Comparison of ENCODE assay signal across 34 cellular contexts in the genomic region with DNA sequence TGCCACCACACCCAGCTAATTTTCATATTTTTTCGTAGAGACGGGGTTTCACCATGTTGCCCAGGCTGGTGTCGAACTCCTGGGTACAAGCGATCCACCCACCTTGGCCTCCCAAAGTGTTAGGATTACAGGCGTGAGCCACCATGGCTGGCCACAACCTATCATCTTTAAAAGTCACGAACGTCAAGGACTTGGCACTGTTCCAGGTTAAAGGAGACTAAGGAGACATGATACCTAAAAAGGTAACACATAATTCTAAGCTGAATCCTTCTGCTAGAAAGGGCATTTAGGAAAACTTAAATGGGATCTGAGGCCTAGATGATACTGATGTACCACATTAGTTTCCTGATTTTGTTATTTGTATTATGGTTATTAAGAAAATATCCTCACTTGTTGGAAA. TPM values are rescaled to one million over a fixed set of nuclear protein-coding genes. Genes with fewer than 3 reads are reported as not detected.
"Had no signal": no experiment of that assay in that cellular context is flagged by ENCODE, and none has a peak within 500 bp of the region (broad histone marks: within the 10 kb centered on the region; RNA-seq: fewer than 3 reads in every experiment).

No MANE protein-coding gene starts in this region.

- FAIRE-seq: colon had no signal

- H3K36me3 ChIP-seq: adrenal gland, esophagus muscularis mucosa, gastrocnemius medialis, heart left ventricle had no signal

- H3K4me3 ChIP-seq: adrenal gland, body of pancreas, esophagus muscularis mucosa, gastrocnemius medialis, heart left ventricle had no signal

- H3K9me3 ChIP-seq: adrenal gland, body of pancreas, esophagus muscularis mucosa, gastrocnemius medialis, heart left ventricle had no signal

- H3K4me1 ChIP-seq: adrenal gland, body of pancreas, esophagus muscularis mucosa, foreskin keratinocyte, gastrocnemius medialis, heart left ventricle had no signal

- DNase-seq: activated CD4-positive, alpha-beta memory T cell treated with anti-CD3 and anti-CD28 coated beads for 36 hours; activated CD4-positive, alpha-beta T cell treated with anti-CD3 and anti-CD28 coated beads for 36 hours; activated CD4-positive, alpha-beta T cell treated with anti-CD3 and anti-CD28 coated beads, Interleukin-2, amount 10 ng/mL, durations not matched to agents 24 days and 14 days; activated CD4-positive, CD25-positive, alpha-beta regulatory T cell; activated CD4-positive, CD25-positive, alpha-beta regulatory T cell treated with anti-CD3 and anti-CD28 coated beads, Interleukin-2, amount 50 U/mL, for 72 hours; activated CD8-positive, alpha-beta memory T cell treated with anti-CD3 and anti-CD28 coated beads, Interleukin-2, amount 10 ng/mL, durations not matched to agents 7 days and 5 days; activated CD8-positive, alpha-beta memory T cell treated with anti-CD3 and anti-CD28 coated beads, Interleukin-2, amount 50 U/mL, for 4 hours; activated CD8-positive, alpha-beta T cell treated with anti-CD3 and anti-CD28 coated beads, Interleukin-2, amount 10 ng/mL, durations not matched to agents 7 days and 5 days; activated effector memory CD4-positive, alpha-beta T cell treated with anti-CD3 and anti-CD28 coated beads, Interleukin-2, amount 50 U/mL, for 16 hours; activated naive CD4-positive, alpha-beta T cell treated with anti-CD3 and anti-CD28 coated beads for 36 hours; activated naive CD8-positive, alpha-beta T cell treated with anti-CD3 and anti-CD28 coated beads for 36 hours; activated naive CD8-positive, alpha-beta T cell treated with anti-CD3 and anti-CD28 coated beads, Interleukin-2, amount 50 U/mL, for 24 hours; activated T-cell treated with anti-CD3 and anti-CD28 coated beads, Interleukin-2, amount 50 U/mL, for 1 hour; activated T-cell treated with anti-CD3 and anti-CD28 coated beads, Interleukin-2, amount 50 U/mL, for 48 hours; adrenal gland; amygdala; aorta; body of pancreas; caudate nucleus; cortex of kidney; dermis blood vessel endothelial cell; effector CD4-positive, alpha-beta T cell; effector memory CD8-positive, alpha-beta T cell; erythroblast; foreskin keratinocyte; gastrocnemius medialis; glutamatergic neuron; heart left ventricle; hypothalamus had no signal

- H3K27ac ChIP-seq: adrenal gland, body of pancreas, esophagus muscularis mucosa, foreskin keratinocyte, gastrocnemius medialis, heart left ventricle had no signal

- H3K27me3 ChIP-seq: adrenal gland, body of pancreas, foreskin keratinocyte, gastrocnemius medialis had no signal

- ATAC-seq: activated CD4-positive, alpha-beta T cell treated with anti-CD3 and anti-CD28 coated beads for 36 hours; activated CD8-positive, alpha-beta memory T cell treated with anti-CD3 and anti-CD28 coated beads, Interleukin-2, amount 10 ng/mL, durations not matched to agents 7 days and 5 days; activated CD8-positive, alpha-beta T cell treated with anti-CD3 and anti-CD28 coated beads, Interleukin-2, amount 10 ng/mL, durations not matched to agents 7 days and 5 days; activated naive CD8-positive, alpha-beta T cell treated with anti-CD3 and anti-CD28 coated beads, Interleukin-2, amount 50 U/mL, for 24 hours; body of pancreas; effector memory CD8-positive, alpha-beta T cell; foreskin keratinocyte; gastrocnemius medialis; heart left ventricle had no signal

RNA-seq across cellular contexts. Expression of gene SYT9, which starts 43.3 kb away (rescaled TPM):
- total RNA-seq: activated CD4-positive, alpha-beta memory T cell treated with anti-CD3 and anti-CD28 coated beads for 36 hours; activated CD4-positive, alpha-beta T cell treated with anti-CD3 and anti-CD28 coated beads for 36 hours; activated CD4-positive, alpha-beta T cell treated with anti-CD3 and anti-CD28 coated beads, Interleukin-2, amount 10 ng/mL, durations not matched to agents 24 days and 14 days; activated CD8-positive, alpha-beta memory T cell treated with anti-CD3 and anti-CD28 coated beads for 36 hours; activated CD8-positive, alpha-beta memory T cell treated with anti-CD3 and anti-CD28 coated beads, Interleukin-2, amount 10 ng/mL, durations not matched to agents 7 days and 5 days; activated CD8-positive, alpha-beta T cell treated with anti-CD3 and anti-CD28 coated beads, Interleukin-2, amount 10 ng/mL, durations not matched to agents 7 days and 5 days; activated naive CD4-positive, alpha-beta T cell treated with anti-CD3 and anti-CD28 coated beads for 36 hours; activated naive CD8-positive, alpha-beta T cell treated with anti-CD3 and anti-CD28 coated beads for 36 hours; activated T-helper 1 cell treated with anti-CD3 and anti-CD28 coated beads, Interleukin-12 subunit alpha, Interleukin-12 subunit beta, Interleukin-2, Interleukin-4 antibody, amounts not matched to agents 30 ng/mL and 10 ng/mL and 1 ng/mL, durations not matched to agents 14 hours and 24 hours and 36 hours; activated T-helper 2 cell treated with anti-CD3 and anti-CD28 coated beads, Interferon-gamma antibody, Interleukin-2, Interleukin-4, amounts not matched to agents 10 μg/mL and 5 μg/mL and 100 μg/mL, durations not matched to agents 14 hours and 24 hours and 36 hours; foreskin keratinocyte had no signal
